Comparison of ENCODE assay signal across 8 cellular contexts in genomic region chr3:36907911-36908646, GRCh38. TPM values are rescaled to one million over a fixed set of nuclear protein-coding genes. Genes with fewer than 3 reads are reported as not detected.
DNase-seq lines count a peak whose midpoint lies in the region; ATAC-seq and TF ChIP-seq lines count a peak whose summit lies in the region.

No MANE protein-coding gene starts in this region.

- no peaks in the 10 kb centered on the region for H3K9me3 ChIP-seq in MM.1S (replicated peaks; ENCODE audit: insufficient read depth, low read length)

- H3K4me1 ChIP-seq in MM.1S (ENCODE audit: low read length): peaks cover 23% of the 10 kb centered on the region

- ATAC-seq in GM19351 (IDR thresholded peaks at IDR 0.05; ENCODE audit: unreplicated experiment): peak; percentile 23
- peak; percentile 70 for ATAC-seq in stimulated activated naive CD8-positive, alpha-beta T cell treated with anti-CD3 and anti-CD28 coated beads, Interleukin-15, Interleukin-2, amounts not matched to agents 100 U/mL and 50 U/mL, for 24 hours
- ATAC-seq in HG02970 (IDR thresholded peaks at IDR 0.05; ENCODE audit: low FRiP score, unreplicated experiment): no peak

- peak overlapping the region; percentile 52 for H3K4me2 ChIP-seq in MM.1S (ENCODE audit: low read depth, low read length)

- H3K9ac ChIP-seq in MM.1S (ENCODE audit: low read length): peak overlapping the region; percentile 29; the same call in 1 of the 2 replicates

- H3K27me3 ChIP-seq in MM.1S (replicated peaks; ENCODE audit: insufficient read depth, low read length): no peaks in the 10 kb centered on the region

- peaks cover 31% of the 10 kb centered on the region for H3F3A ChIP-seq in MM.1S (ENCODE audit: insufficient read depth, low read length)

- H3K79me2 ChIP-seq in MM.1S (ENCODE audit: low read length): no peaks in the 10 kb centered on the region

- peak overlapping the region; percentile 36; the same call in 1 of the 2 replicates for H3K27ac ChIP-seq in MM.1S (ENCODE audit: low read length)

- no peaks in the 10 kb centered on the region for H3K36me3 ChIP-seq in MM.1S (replicated peaks; ENCODE audit: insufficient read depth, low read length)

- no peaks in the 10 kb centered on the region for H4K20me1 ChIP-seq in MM.1S (ENCODE audit: insufficient read depth, low read length)

- H3K4me3 ChIP-seq in MM.1S (ENCODE audit: low read length): peak overlapping the region; percentile 68

- no peaks in the 10 kb centered on the region for H3K9me2 ChIP-seq in MM.1S (replicated peaks; ENCODE audit: insufficient read depth, low read length)

- TF ChIP-seq CTCF in MM.1S (IDR thresholded peaks at IDR 0.05; ENCODE audit: low read length): no peak

- peak overlapping the region; percentile 60 for H2AFZ ChIP-seq in MM.1S (ENCODE audit: low read length)

- peak; percentile 76 for DNase-seq in MM.1S
- DNase-seq in activated CD4-positive, alpha-beta T cell treated with anti-CD3 and anti-CD28 coated beads, Interleukin-2, amount 50 U/mL, for 4 hours: peak; percentile 47 to 52
- peak; percentile 69 to 79 for DNase-seq in dermis microvascular lymphatic vessel endothelial cell (ENCODE audit: low read depth in 2 of 2)
- DNase-seq in mucosa of gallbladder (ENCODE audit: low spot score): peak; percentile 65
- DNase-seq in stimulated activated naive CD8-positive, alpha-beta T cell treated with anti-CD3 and anti-CD28 coated beads, Interleukin-15, Interleukin-2, amounts not matched to agents 100 U/mL and 50 U/mL, for 24 hours: peak; percentile 71
- no peak for DNase-seq in NCI-H1436 (lab: John Stamatoyannopoulos, UW)

RNA-seq across cellular contexts. Expression of gene TRANK1, which starts 36.8 kb away (rescaled TPM):
- total RNA-seq in dermis microvascular lymphatic vessel endothelial cell (5.9 and 8.2 TPM in 2 replicates), mucosa of gallbladder (44.2 TPM)
